Comparison of ENCODE assay signal across 1 cellular context in the genomic region with DNA sequence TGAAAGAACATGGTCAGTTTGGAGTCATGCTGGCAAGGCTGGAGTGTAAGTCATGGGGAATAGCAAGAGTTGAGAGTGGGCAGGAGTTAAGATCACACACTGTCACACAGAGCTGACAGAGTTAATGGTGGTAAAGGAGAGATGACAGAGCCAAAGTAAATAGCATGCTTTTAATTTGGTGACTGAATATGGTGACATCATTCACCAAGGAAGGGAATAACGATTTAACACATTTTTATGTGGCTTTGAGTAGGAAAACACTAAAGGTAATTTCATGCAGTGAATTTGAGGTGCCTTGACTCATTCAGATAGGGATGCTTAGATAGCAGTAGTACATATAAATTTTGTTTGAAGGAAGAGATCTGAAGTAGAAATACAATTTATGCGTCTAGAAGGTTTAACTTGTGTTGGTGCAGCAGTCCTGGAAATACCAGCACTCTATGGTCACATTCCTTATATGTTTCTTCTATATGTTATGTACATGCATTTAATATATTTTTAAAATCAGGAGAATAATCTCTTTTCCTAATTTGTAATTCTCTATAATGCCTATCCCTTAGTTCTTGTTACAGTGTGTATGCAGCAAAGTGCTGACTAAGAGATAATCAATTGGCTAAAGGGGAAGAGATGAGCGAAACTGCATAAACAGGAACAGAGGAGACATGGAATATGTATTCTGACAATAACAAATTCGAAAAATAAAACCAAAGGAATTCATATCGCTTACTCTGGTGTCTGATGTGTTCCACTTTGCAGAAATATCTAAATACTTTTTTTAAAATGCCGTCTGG.
TF ChIP-seq lines count a peak whose summit lies in the region.

No MANE protein-coding gene starts in this region.

TF ChIP-seq in HEK293, 187 proteins besides CTCF, POLR2A, EP300 and RAD21 (continued from another document and continues in another):
- no peak for TF ChIP-seq ZNF549 (tag by site-specific recombination; IDR thresholded peaks at IDR 0.05)
- 0 out of 2 replicates have a peak, but pooled peaks have one; percentile 25 for TF ChIP-seq ZNF707 (tag by site-specific recombination; IDR thresholded peaks at IDR 0.05)
- no peak for TF ChIP-seq ZNF830 (tag by site-specific recombination; IDR thresholded peaks at IDR 0.05; ENCODE audit: low read depth)
- peak; percentile 94 for TF ChIP-seq ZEB2 (tag by site-specific recombination; IDR thresholded peaks at IDR 0.05)
- TF ChIP-seq, protein P1, sequence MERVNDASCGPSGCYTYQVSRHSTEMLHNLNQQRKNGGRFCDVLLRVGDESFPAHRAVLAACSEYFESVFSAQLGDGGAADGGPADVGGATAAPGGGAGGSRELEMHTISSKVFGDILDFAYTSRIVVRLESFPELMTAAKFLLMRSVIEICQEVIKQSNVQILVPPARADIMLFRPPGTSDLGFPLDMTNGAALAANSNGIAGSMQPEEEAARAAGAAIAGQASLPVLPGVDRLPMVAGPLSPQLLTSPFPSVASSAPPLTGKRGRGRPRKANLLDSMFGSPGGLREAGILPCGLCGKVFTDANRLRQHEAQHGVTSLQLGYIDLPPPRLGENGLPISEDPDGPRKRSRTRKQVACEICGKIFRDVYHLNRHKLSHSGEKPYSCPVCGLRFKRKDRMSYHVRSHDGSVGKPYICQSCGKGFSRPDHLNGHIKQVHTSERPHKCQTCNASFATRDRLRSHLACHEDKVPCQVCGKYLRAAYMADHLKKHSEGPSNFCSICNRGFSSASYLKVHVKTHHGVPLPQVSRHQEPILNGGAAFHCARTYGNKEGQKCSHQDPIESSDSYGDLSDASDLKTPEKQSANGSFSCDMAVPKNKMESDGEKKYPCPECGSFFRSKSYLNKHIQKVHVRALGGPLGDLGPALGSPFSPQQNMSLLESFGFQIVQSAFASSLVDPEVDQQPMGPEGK (tag by site-specific recombination; IDR thresholded peaks at IDR 0.05), result peak; percentile 75
- peak; percentile 33; the same call in 1 of the 2 replicates for TF ChIP-seq ZNF654 (tag by site-specific recombination; IDR thresholded peaks at IDR 0.05; ENCODE audit: low read depth)
- TF ChIP-seq, protein P2, sequence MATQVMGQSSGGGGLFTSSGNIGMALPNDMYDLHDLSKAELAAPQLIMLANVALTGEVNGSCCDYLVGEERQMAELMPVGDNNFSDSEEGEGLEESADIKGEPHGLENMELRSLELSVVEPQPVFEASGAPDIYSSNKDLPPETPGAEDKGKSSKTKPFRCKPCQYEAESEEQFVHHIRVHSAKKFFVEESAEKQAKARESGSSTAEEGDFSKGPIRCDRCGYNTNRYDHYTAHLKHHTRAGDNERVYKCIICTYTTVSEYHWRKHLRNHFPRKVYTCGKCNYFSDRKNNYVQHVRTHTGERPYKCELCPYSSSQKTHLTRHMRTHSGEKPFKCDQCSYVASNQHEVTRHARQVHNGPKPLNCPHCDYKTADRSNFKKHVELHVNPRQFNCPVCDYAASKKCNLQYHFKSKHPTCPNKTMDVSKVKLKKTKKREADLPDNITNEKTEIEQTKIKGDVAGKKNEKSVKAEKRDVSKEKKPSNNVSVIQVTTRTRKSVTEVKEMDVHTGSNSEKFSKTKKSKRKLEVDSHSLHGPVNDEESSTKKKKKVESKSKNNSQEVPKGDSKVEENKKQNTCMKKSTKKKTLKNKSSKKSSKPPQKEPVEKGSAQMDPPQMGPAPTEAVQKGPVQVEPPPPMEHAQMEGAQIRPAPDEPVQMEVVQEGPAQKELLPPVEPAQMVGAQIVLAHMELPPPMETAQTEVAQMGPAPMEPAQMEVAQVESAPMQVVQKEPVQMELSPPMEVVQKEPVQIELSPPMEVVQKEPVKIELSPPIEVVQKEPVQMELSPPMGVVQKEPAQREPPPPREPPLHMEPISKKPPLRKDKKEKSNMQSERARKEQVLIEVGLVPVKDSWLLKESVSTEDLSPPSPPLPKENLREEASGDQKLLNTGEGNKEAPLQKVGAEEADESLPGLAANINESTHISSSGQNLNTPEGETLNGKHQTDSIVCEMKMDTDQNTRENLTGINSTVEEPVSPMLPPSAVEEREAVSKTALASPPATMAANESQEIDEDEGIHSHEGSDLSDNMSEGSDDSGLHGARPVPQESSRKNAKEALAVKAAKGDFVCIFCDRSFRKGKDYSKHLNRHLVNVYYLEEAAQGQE (tag by site-specific recombination; IDR thresholded peaks at IDR 0.05), result no peak
- no peak for TF ChIP-seq ZNF791 (tag by site-specific recombination; IDR thresholded peaks at IDR 0.05)
- no peak for TF ChIP-seq ZIC2 (tag by site-specific recombination; IDR thresholded peaks at IDR 0.05)
- TF ChIP-seq ZNF473 (tag by site-specific recombination; IDR thresholded peaks at IDR 0.05), result no peak
- TF ChIP-seq ZNF341 (tag by site-specific recombination; IDR thresholded peaks at IDR 0.05; ENCODE audit: low read depth), result no peak
- TF ChIP-seq, protein P3, sequence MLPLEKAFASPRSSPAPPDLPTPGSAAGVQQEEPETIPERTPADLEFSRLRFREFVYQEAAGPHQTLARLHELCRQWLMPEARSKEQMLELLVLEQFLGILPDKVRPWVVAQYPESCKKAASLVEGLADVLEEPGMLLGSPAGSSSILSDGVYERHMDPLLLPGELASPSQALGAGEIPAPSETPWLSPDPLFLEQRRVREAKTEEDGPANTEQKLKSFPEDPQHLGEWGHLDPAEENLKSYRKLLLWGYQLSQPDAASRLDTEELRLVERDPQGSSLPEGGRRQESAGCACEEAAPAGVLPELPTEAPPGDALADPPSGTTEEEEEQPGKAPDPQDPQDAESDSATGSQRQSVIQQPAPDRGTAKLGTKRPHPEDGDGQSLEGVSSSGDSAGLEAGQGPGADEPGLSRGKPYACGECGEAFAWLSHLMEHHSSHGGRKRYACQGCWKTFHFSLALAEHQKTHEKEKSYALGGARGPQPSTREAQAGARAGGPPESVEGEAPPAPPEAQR (tag by site-specific recombination; IDR thresholded peaks at IDR 0.05), result 0 out of 2 replicates have a peak, but pooled peaks have one; percentile 31
- no peak for TF ChIP-seq ZNF426 (tag by site-specific recombination; IDR thresholded peaks at IDR 0.05)
- TF ChIP-seq ZNF292 (tag by site-specific recombination; IDR thresholded peaks at IDR 0.05; ENCODE audit: borderline replicate concordance, low read depth), result no peak
- TF ChIP-seq, protein P4, sequence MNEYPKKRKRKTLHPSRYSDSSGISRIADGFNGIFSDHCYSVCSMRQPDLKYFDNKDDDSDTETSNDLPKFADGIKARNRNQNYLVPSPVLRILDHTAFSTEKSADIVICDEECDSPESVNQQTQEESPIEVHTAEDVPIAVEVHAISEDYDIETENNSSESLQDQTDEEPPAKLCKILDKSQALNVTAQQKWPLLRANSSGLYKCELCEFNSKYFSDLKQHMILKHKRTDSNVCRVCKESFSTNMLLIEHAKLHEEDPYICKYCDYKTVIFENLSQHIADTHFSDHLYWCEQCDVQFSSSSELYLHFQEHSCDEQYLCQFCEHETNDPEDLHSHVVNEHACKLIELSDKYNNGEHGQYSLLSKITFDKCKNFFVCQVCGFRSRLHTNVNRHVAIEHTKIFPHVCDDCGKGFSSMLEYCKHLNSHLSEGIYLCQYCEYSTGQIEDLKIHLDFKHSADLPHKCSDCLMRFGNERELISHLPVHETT (tag by site-specific recombination; IDR thresholded peaks at IDR 0.05), result peak; percentile 93
- peak; percentile 12; the same call in 1 of the 2 replicates for TF ChIP-seq GFI1B (tag by site-specific recombination; IDR thresholded peaks at IDR 0.05)
- TF ChIP-seq ZFHX2 (tag by site-specific recombination; conservative IDR thresholded peaks at IDR 0.05), result 0 out of 2 replicates have a peak, but pooled peaks have one; percentile 27
- no peak for TF ChIP-seq ZNF610 (tag by site-specific recombination; IDR thresholded peaks at IDR 0.05; ENCODE audit: borderline replicate concordance)
- TF ChIP-seq ZNF555 (tag by site-specific recombination; conservative IDR thresholded peaks at IDR 0.05), result no peak
- peak; percentile 27; the same call in 1 of the 2 replicates for TF ChIP-seq ZNF10 (tag by site-specific recombination; IDR thresholded peaks at IDR 0.05)
- no peak for TF ChIP-seq ZNF785 (tag by site-specific recombination; IDR thresholded peaks at IDR 0.05)
- peak; percentile 84; the same call in 1 of the 2 replicates for TF ChIP-seq ZNF391 (tag by site-specific recombination; IDR thresholded peaks at IDR 0.05; ENCODE audit: borderline replicate concordance, low read depth)
- no peak for TF ChIP-seq ZNF658 (tag by site-specific recombination; IDR thresholded peaks at IDR 0.05)
- TF ChIP-seq ZNF433 (tag by site-specific recombination; IDR thresholded peaks at IDR 0.05; ENCODE audit: low read depth), result no peak
- TF ChIP-seq, protein P5, sequence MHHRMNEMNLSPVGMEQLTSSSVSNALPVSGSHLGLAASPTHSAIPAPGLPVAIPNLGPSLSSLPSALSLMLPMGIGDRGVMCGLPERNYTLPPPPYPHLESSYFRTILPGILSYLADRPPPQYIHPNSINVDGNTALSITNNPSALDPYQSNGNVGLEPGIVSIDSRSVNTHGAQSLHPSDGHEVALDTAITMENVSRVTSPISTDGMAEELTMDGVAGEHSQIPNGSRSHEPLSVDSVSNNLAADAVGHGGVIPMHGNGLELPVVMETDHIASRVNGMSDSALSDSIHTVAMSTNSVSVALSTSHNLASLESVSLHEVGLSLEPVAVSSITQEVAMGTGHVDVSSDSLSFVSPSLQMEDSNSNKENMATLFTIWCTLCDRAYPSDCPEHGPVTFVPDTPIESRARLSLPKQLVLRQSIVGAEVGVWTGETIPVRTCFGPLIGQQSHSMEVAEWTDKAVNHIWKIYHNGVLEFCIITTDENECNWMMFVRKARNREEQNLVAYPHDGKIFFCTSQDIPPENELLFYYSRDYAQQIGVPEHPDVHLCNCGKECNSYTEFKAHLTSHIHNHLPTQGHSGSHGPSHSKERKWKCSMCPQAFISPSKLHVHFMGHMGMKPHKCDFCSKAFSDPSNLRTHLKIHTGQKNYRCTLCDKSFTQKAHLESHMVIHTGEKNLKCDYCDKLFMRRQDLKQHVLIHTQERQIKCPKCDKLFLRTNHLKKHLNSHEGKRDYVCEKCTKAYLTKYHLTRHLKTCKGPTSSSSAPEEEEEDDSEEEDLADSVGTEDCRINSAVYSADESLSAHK (tag by site-specific recombination; IDR thresholded peaks at IDR 0.05), result no peak
- peak; percentile 99 for TF ChIP-seq MYNN (tag by site-specific recombination; IDR thresholded peaks at IDR 0.05; ENCODE audit: borderline replicate concordance)
- no peak for TF ChIP-seq ZNF214 (tag by site-specific recombination; IDR thresholded peaks at IDR 0.05; ENCODE audit: borderline replicate concordance)
- TF ChIP-seq ZNF837 (tag by site-specific recombination; IDR thresholded peaks at IDR 0.05), result no peak
- TF ChIP-seq ZNF350 (tag by site-specific recombination; IDR thresholded peaks at IDR 0.05), result no peak
- no peak for TF ChIP-seq ZNF121 (tag by site-specific recombination; IDR thresholded peaks at IDR 0.05)
- TF ChIP-seq ZNF776 (tag by site-specific recombination; IDR thresholded peaks at IDR 0.05; ENCODE audit: borderline replicate concordance), result no peak
- TF ChIP-seq, protein P6, sequence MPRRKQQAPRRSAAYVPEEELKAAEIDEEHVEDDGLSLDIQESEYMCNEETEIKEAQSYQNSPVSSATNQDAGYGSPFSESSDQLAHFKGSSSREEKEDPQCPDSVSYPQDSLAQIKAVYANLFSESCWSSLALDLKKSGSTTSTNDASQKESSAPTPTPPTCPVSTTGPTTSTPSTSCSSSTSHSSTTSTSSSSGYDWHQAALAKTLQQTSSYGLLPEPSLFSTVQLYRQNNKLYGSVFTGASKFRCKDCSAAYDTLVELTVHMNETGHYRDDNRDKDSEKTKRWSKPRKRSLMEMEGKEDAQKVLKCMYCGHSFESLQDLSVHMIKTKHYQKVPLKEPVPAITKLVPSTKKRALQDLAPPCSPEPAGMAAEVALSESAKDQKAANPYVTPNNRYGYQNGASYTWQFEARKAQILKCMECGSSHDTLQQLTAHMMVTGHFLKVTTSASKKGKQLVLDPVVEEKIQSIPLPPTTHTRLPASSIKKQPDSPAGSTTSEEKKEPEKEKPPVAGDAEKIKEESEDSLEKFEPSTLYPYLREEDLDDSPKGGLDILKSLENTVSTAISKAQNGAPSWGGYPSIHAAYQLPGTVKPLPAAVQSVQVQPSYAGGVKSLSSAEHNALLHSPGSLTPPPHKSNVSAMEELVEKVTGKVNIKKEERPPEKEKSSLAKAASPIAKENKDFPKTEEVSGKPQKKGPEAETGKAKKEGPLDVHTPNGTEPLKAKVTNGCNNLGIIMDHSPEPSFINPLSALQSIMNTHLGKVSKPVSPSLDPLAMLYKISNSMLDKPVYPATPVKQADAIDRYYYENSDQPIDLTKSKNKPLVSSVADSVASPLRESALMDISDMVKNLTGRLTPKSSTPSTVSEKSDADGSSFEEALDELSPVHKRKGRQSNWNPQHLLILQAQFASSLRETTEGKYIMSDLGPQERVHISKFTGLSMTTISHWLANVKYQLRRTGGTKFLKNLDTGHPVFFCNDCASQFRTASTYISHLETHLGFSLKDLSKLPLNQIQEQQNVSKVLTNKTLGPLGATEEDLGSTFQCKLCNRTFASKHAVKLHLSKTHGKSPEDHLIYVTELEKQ (tag by site-specific recombination; IDR thresholded peaks at IDR 0.05; ENCODE audit: borderline replicate concordance), result peak; percentile 98; the same call in 1 of the 2 replicates
- peak; percentile 92 for TF ChIP-seq BCL11B (tag by site-specific recombination; IDR thresholded peaks at IDR 0.05; ENCODE audit: low read depth)
- no peak for TF ChIP-seq ZNF510 (tag by site-specific recombination; IDR thresholded peaks at IDR 0.05; ENCODE audit: insufficient replicate concordance)
- TF ChIP-seq KLF9 (tag by site-specific recombination; IDR thresholded peaks at IDR 0.05; ENCODE audit: low read depth), result 0 out of 2 replicates have a peak, but pooled peaks have one; percentile 25
- peak; percentile 56 for TF ChIP-seq PRDM1 (tag by site-specific recombination; IDR thresholded peaks at IDR 0.05)
- TF ChIP-seq ZNF596 (tag by site-specific recombination; IDR thresholded peaks at IDR 0.05), result no peak
- TF ChIP-seq GLI4 (tag by site-specific recombination; IDR thresholded peaks at IDR 0.05), result no peak
- TF ChIP-seq, protein P7, sequence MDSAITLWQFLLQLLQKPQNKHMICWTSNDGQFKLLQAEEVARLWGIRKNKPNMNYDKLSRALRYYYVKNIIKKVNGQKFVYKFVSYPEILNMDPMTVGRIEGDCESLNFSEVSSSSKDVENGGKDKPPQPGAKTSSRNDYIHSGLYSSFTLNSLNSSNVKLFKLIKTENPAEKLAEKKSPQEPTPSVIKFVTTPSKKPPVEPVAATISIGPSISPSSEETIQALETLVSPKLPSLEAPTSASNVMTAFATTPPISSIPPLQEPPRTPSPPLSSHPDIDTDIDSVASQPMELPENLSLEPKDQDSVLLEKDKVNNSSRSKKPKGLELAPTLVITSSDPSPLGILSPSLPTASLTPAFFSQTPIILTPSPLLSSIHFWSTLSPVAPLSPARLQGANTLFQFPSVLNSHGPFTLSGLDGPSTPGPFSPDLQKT (IDR thresholded peaks at IDR 0.05; ENCODE audit: borderline replicate concordance, low read depth, low read length), result no peak
- peak; percentile 85 for TF ChIP-seq ZNF324 (tag by site-specific recombination; IDR thresholded peaks at IDR 0.05)
- 0 out of 2 replicates have a peak, but pooled peaks have one; percentile 51 for TF ChIP-seq ZNF664 (tag by site-specific recombination; IDR thresholded peaks at IDR 0.05)
- TF ChIP-seq ZNF223 (tag by site-specific recombination; IDR thresholded peaks at IDR 0.05), result no peak
- peak; percentile 71; the same call in 1 of the 2 replicates for TF ChIP-seq ZNF558 (tag by site-specific recombination; IDR thresholded peaks at IDR 0.05)
